Comparison of ENCODE assay signal across 1 cellular context in genomic region chr6:29561618-29562181, GRCh38.
TF ChIP-seq lines count a peak whose summit lies in the region.

No MANE protein-coding gene starts in this region.

TF ChIP-seq in HEK293, 187 proteins besides CTCF, POLR2A, EP300 and RAD21 (continued from another document):
- TF ChIP-seq REST (tag by site-specific recombination; IDR thresholded peaks at IDR 0.05) (no peak), ZNF155 (tag by site-specific recombination; IDR thresholded peaks at IDR 0.05) (no peak), EGR2 (tag by site-specific recombination; IDR thresholded peaks at IDR 0.05; ENCODE audit: low read depth) (no peak), ZNF629 (tag by site-specific recombination; IDR thresholded peaks at IDR 0.05) (no peak), ZNF16 (tag by site-specific recombination; IDR thresholded peaks at IDR 0.05; ENCODE audit: low read depth) (no peak), ZNF223 (tag by site-specific recombination; IDR thresholded peaks at IDR 0.05) (no peak), ELK4 (IDR thresholded peaks at IDR 0.05; ENCODE audit: borderline replicate concordance, low read depth, low read length) (no peak), ZNF426 (tag by site-specific recombination; IDR thresholded peaks at IDR 0.05) (no peak), ZNF692 (tag by site-specific recombination; IDR thresholded peaks at IDR 0.05) (peak; percentile 82), OSR2 (tag by site-specific recombination; IDR thresholded peaks at IDR 0.05) (no peak; the same call in 1 of the 2 replicates), ZBTB8A (tag by site-specific recombination; IDR thresholded peaks at IDR 0.05) (peak; percentile 18; the same call in 1 of the 2 replicates), GLIS1 (tag by site-specific recombination; IDR thresholded peaks at IDR 0.05) (peak; percentile 59; the same call in 1 of the 2 replicates), WT1 (tag by site-specific recombination; IDR thresholded peaks at IDR 0.05) (peak; percentile 64; the same call in 1 of the 2 replicates), MYNN (tag by site-specific recombination; IDR thresholded peaks at IDR 0.05; ENCODE audit: borderline replicate concordance) (no peak)
TF ChIP-seq in HEK293: peak in this region for 4.
